In genomic region chr16:80507538-80507937, GRCh38 we compare ENCODE assay signal across 22 cellular contexts. TPM values are rescaled to one million over a fixed set of nuclear protein-coding genes. Genes with fewer than 3 reads are reported as not detected.
A peak's percentile ranks its signal among the peaks of the same experiment; 100 is the strongest.
DNase-seq lines count a peak whose midpoint lies in the region; ATAC-seq and TF ChIP-seq lines count a peak whose summit lies in the region.
"Had no signal": no experiment of that assay in that cellular context is flagged by ENCODE, and none has a peak within 500 bp of the region (broad histone marks: within the 10 kb centered on the region; RNA-seq: fewer than 3 reads in every experiment).

No MANE protein-coding gene starts in this region.

- TF ChIP-seq EP300 in suprapubic skin (IDR thresholded peaks at IDR 0.05): no peak

- DNase-seq in esophagus squamous epithelium (lab: John Stamatoyannopoulos, UW) (no peak), heart right ventricle (peak; percentile 18 to 56), mucosa of descending colon (peak in 1 of 3 donors; percentile 22), suprapubic skin (ENCODE audit: low spot score in 2 of 2) (peak; percentile 69 to 85), CD1c-positive myeloid dendritic cell (ENCODE audit: extremely low spot score) (no peak), NCI-H446 treated with DMSO at 0.1 percent for 48 hours (lab: John Stamatoyannopoulos, UW) (no peak), SW 1271 (lab: John Stamatoyannopoulos, UW) (no peak)
- DNase-seq in stimulated activated CD4-positive, alpha-beta T cell treated with anti-CD3 and anti-CD28 coated beads, Interleukin-12 subunit alpha, Interleukin-12 subunit beta, amount 100 ng/mL, for 4 hours: no peak
- DNase-seq: BE2C; CD4-positive, alpha-beta T cell; DMS153; GDM1; MM.1S; NCI-H1092; NCI-H1436 treated with DMSO at 0.1 percent for 48 hours; NCI-H2029 treated with DMSO at 0.1 percent for 48 hours; NCI-H2171 had no signal

- TF ChIP-seq POLR2A in esophagus squamous epithelium (IDR thresholded peaks at IDR 0.05): no peak
- no peak for TF ChIP-seq POLR2A in suprapubic skin (IDR thresholded peaks at IDR 0.05)

- peak overlapping the region in 3 of 4 donors; percentile 68 to 77 (median 69) for H3K27ac ChIP-seq in esophagus squamous epithelium
- peak overlapping the region in 2 of 10 donors; percentile 22 to 53 for H3K27ac ChIP-seq in heart right ventricle
- H3K27ac ChIP-seq in suprapubic skin: no peak overlapping the region

- H3K4me3 ChIP-seq in esophagus squamous epithelium (no peak overlapping the region), heart right ventricle (no peak overlapping the region), mucosa of descending colon (no peak overlapping the region), suprapubic skin (no peak overlapping the region)
- H3K4me3 ChIP-seq: Peyer's patch had no signal

- peak; percentile 71 to 89 (median 81) for ATAC-seq in heart right ventricle
- ATAC-seq in mucosa of descending colon: peak; percentile 34

- no peaks in the 10 kb centered on the region for H3K9me3 ChIP-seq in esophagus squamous epithelium
- no peaks in the 10 kb centered on the region for H3K9me3 ChIP-seq in heart right ventricle
- H3K9me3 ChIP-seq in mucosa of descending colon: no peaks in the 10 kb centered on the region
- no peaks in the 10 kb centered on the region for H3K9me3 ChIP-seq in suprapubic skin
- H3K9me3 ChIP-seq: BE2C, Peyer's patch had no signal

- no peaks in the 10 kb centered on the region for H3K4me1 ChIP-seq in esophagus squamous epithelium
- no peaks in the 10 kb centered on the region for H3K4me1 ChIP-seq in heart right ventricle
- H3K4me1 ChIP-seq in mucosa of descending colon (ENCODE audit: low read depth): no peaks in the 10 kb centered on the region
- H3K4me1 ChIP-seq in suprapubic skin: peaks cover 3% of the 10 kb centered on the region
- H3K4me1 ChIP-seq: BE2C, Peyer's patch had no signal

- no peak for TF ChIP-seq CTCF in esophagus squamous epithelium (IDR thresholded peaks at IDR 0.05)
- TF ChIP-seq CTCF in heart right ventricle (IDR thresholded peaks at IDR 0.05): no peak
- no peak for TF ChIP-seq CTCF in mucosa of descending colon (IDR thresholded peaks at IDR 0.05)
- TF ChIP-seq CTCF in suprapubic skin (IDR thresholded peaks at IDR 0.05): no peak

- 38 to 71% methylated on average over 1 to 4 of the region's 4 CpGs for WGBS in esophagus squamous epithelium, 2 donors
- 57 to 67% methylated on average over 4 of the region's 4 CpGs for WGBS in heart right ventricle, 2 donors
- 59% methylated on average over 4 of the region's 4 CpGs for WGBS in suprapubic skin

- intact Hi-C loops in esophagus squamous epithelium (cut with DNase I) (no loop called here), heart right ventricle (cut with DNase I) (no loop called here), mucosa of descending colon (cut with DNase I, micrococcal nuclease) (no loop called here)

- peaks cover 0 to 6% (median 0%) of the 10 kb centered on the region in 4 donors for H3K27me3 ChIP-seq in esophagus squamous epithelium
- H3K27me3 ChIP-seq in heart right ventricle: peaks cover 0 to 16% (median 3%) of the 10 kb centered on the region in 7 donors
- H3K27me3 ChIP-seq in suprapubic skin: no peaks in the 10 kb centered on the region
- H3K27me3 ChIP-seq: BE2C, Peyer's patch had no signal

- H3K36me3 ChIP-seq in esophagus squamous epithelium (no peaks in the 10 kb centered on the region), heart right ventricle (no peaks in the 10 kb centered on the region), mucosa of descending colon (ENCODE audit: low read depth) (no peaks in the 10 kb centered on the region), suprapubic skin (no peaks in the 10 kb centered on the region)
- H3K36me3 ChIP-seq: BE2C, Peyer's patch had no signal

RNA-seq across cellular contexts. Expression of gene DYNLRB2, which starts 33.3 kb away (rescaled TPM):
- total RNA-seq in esophagus squamous epithelium (1 to 10 TPM in 1 of 4 donors, not detected in 3; 2.3 TPM), heart right ventricle (under 1 TPM in 3 of 10 donors, not detected in 7; 0.69 to 0.77 (median 0.71) TPM), mucosa of descending colon (not detected), suprapubic skin (1 to 10 TPM; 2.4 to 5.4 (median 3.8) TPM)
- under 1 TPM in 1 of 2 donors, not detected in 1; 0.26 TPM for polyA plus RNA-seq in heart right ventricle
- total RNA-seq: Daoy, H1, LHCN-M2, NCI-H460, Peyer's patch had no signal
- polyA plus RNA-seq: H1 had no signal

Comparison
In these comparisons a context has a peak if more than half of its experiments do, and no peak if none do; other contexts are left out.
1. DNase-seq: peak in heart right ventricle (2 of 2) and suprapubic skin (2 of 2); none in esophagus squamous epithelium (single experiment), stimulated activated CD4-positive, alpha-beta T cell treated with anti-CD3 and anti-CD28 coated beads, Interleukin-12 subunit alpha, Interleukin-12 subunit beta, amount 100 ng/mL, for 4 hours (single experiment), CD1c-positive myeloid dendritic cell (single experiment), NCI-H446 treated with DMSO at 0.1 percent for 48 hours (single experiment) and SW 1271 (0 of 2).